Comparison of ENCODE assay signal across 10 cellular contexts in the genomic region with DNA sequence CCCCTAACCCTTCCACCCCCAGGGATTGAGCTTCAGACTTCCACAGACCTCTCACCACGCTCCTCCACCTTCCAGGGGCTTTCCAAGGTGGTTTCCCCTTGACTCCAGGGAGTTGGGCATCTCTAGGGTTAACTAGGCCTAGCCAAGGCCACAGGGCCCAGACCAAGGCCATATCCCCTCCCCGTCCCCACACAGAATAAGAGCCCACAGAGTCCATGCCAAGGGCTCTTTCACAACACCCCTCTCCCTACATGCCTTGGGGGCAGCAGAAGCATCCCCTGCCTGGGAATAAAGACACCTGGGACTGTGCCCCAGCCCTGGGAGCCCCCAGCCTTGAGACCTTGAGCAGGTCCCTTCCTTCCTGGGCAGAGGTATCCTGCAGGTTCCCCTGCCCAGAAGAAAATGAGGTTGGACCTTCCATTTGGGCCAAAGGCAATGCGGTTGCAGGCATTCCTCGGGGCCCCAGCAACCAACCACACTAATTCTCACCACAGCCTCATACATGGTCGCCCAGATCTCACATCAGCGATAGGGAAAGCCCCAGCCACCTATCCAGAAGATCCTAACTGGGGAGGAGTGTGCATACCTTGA. TPM values are rescaled to one million over a fixed set of nuclear protein-coding genes. Genes with fewer than 3 reads are reported as not detected.
A peak's percentile ranks its signal among the peaks of the same experiment; 100 is the strongest.
DNase-seq lines count a peak whose midpoint lies in the region; ATAC-seq, FAIRE-seq and TF ChIP-seq lines count a peak whose summit lies in the region.
"Had no signal": no experiment of that assay in that cellular context is flagged by ENCODE, and none has a peak within 500 bp of the region (broad histone marks: within the 10 kb centered on the region; RNA-seq: fewer than 3 reads in every experiment).

No MANE protein-coding gene starts in this region.

- H3K4me3 ChIP-seq in BLaER1 treated with 17β-estradiol and CSF1 and Interleukin-3, amounts not matched to agents 10 nM and 100 nM, result peak overlapping the region in 7 of 10 experiments; percentile 12 to 91 (median 81); a peak in 7 of 20 replicates
- no peak overlapping the region for H3K4me3 ChIP-seq in astrocyte (ENCODE audit: insufficient read depth, low read depth, low read length)

- no peaks in the 10 kb centered on the region; a peak in 1 of 22 replicates for H3K36me3 ChIP-seq in BLaER1 treated with 17β-estradiol and CSF1 and Interleukin-3, amounts not matched to agents 10 nM and 100 nM
- H3K36me3 ChIP-seq in astrocyte (ENCODE audit: insufficient read depth, low read length), result no peaks in the 10 kb centered on the region
- H3K36me3 ChIP-seq: esophagus squamous epithelium had no signal

- no peak for ATAC-seq in HG03460 (IDR thresholded peaks at IDR 0.05; ENCODE audit: unreplicated experiment)
- ATAC-seq in HG03432 (IDR thresholded peaks at IDR 0.05; ENCODE audit: unreplicated experiment), result no peak
- ATAC-seq: activated CD4-positive, CD25-positive, alpha-beta regulatory T cell treated with anti-CD3 and anti-CD28 coated beads, Interleukin-2, amount 50 U/mL, for 24 hours had no signal

- H3K9me3 Mint-ChIP-seq in astrocyte (ENCODE audit: unreplicated experiment), result no peaks in the 10 kb centered on the region
- no peaks in the 10 kb centered on the region for H3K9me3 Mint-ChIP-seq in nephron

- no peaks in the 10 kb centered on the region for H3K79me2 ChIP-seq in astrocyte (ENCODE audit: insufficient read depth, low read length)

- H3K4me3 Mint-ChIP-seq in astrocyte (ENCODE audit: unreplicated experiment), result peak overlapping the region; percentile 87
- H3K4me3 Mint-ChIP-seq in nephron, result peak overlapping the region; percentile 78 to 85 (median 84)

- peaks cover 0 to 60% (median 30%) of the 10 kb centered on the region in 11 experiments; a peak in 15 of 22 replicates for H4K20me1 ChIP-seq in BLaER1 treated with 17β-estradiol and CSF1 and Interleukin-3, amounts not matched to agents 10 nM and 100 nM
- peaks cover 20% of the 10 kb centered on the region for H4K20me1 ChIP-seq in astrocyte (ENCODE audit: insufficient read depth, low read length)

- H3K9ac ChIP-seq in BLaER1 treated with 17β-estradiol and CSF1 and Interleukin-3, amounts not matched to agents 10 nM and 100 nM, result no peak overlapping the region
- no peak overlapping the region for H3K9ac ChIP-seq in astrocyte (ENCODE audit: low read length)

- peak; percentile 48 for FAIRE-seq in GM18507 (lab: Jason Lieb, UNC)
- no peak for FAIRE-seq in astrocyte (lab: Jason Lieb, UNC)

- H3K27me3 Mint-ChIP-seq in astrocyte (ENCODE audit: low read depth, unreplicated experiment) (peaks cover 52% of the 10 kb centered on the region), nephron (ENCODE audit: low read depth) (peaks cover 48% of the 10 kb centered on the region)

- DNase-seq in GM18507 (ENCODE audit: extremely low spot score, insufficient read length, low read depth) (no peak), astrocyte (ENCODE audit: low read depth) (no peak), HUDEP-2 (lab: John Stamatoyannopoulos, UW; ENCODE audit: unreplicated experiment in 76 of 76) (no peak), NCI-H1930 (lab: John Stamatoyannopoulos, UW) (no peak)
- DNase-seq: esophagus squamous epithelium had no signal

- H3K27me3 ChIP-seq in BLaER1 treated with 17β-estradiol and CSF1 and Interleukin-3, amounts not matched to agents 10 nM and 100 nM, result peaks cover 16 to 32% (median 26%) of the 10 kb centered on the region in 11 experiments
- H3K27me3 ChIP-seq in astrocyte (ENCODE audit: insufficient read depth, low read length), result no peaks in the 10 kb centered on the region

- peak overlapping the region; percentile 99 to 100 (median 100) for H3K4me2 ChIP-seq in BLaER1 treated with 17β-estradiol and CSF1 and Interleukin-3, amounts not matched to agents 10 nM and 100 nM
- H3K4me2 ChIP-seq in astrocyte (ENCODE audit: low read length), result peak overlapping the region; percentile 99

- no peaks in the 10 kb centered on the region for H3K4me1 Mint-ChIP-seq in astrocyte (ENCODE audit: low read depth, unreplicated experiment)
- peaks cover 21% of the 10 kb centered on the region for H3K4me1 Mint-ChIP-seq in nephron

- H3K27ac Mint-ChIP-seq in astrocyte (ENCODE audit: unreplicated experiment) (peak overlapping the region; percentile 47), nephron (no peak overlapping the region)

- no peak for TF ChIP-seq CTCF in astrocyte (IDR thresholded peaks at IDR 0.05; ENCODE audit: insufficient read depth, low read depth, low read length)
- TF ChIP-seq CTCF in nephron (IDR thresholded peaks at IDR 0.05; ENCODE audit: unreplicated experiment in 3 of 3), result no peak

- H3K9me3 ChIP-seq in BLaER1 treated with 17β-estradiol and CSF1 and Interleukin-3, amounts not matched to agents 10 nM and 100 nM (replicated peaks in 1 of 11), result no peaks in the 10 kb centered on the region
- no peaks in the 10 kb centered on the region for H3K9me3 ChIP-seq in astrocyte (ENCODE audit: insufficient read depth, low read depth, low read length)
- H3K9me3 ChIP-seq: esophagus squamous epithelium had no signal

- H2AFZ ChIP-seq in astrocyte (ENCODE audit: low read depth, low read length), result no peak overlapping the region

- peaks cover 32 to 78% (median 69%) of the 10 kb centered on the region in 10 experiments for H3K4me1 ChIP-seq in BLaER1 treated with 17β-estradiol and CSF1 and Interleukin-3, amounts not matched to agents 10 nM and 100 nM
- H3K4me1 ChIP-seq in astrocyte (ENCODE audit: insufficient read depth, low read length), result peaks cover 10% of the 10 kb centered on the region

- no peak overlapping the region for H3K27ac ChIP-seq in BLaER1 treated with 17β-estradiol and CSF1 and Interleukin-3, amounts not matched to agents 10 nM and 100 nM
- no peak overlapping the region for H3K27ac ChIP-seq in astrocyte (ENCODE audit: low read depth, low read length)
- H3K27ac ChIP-seq: esophagus squamous epithelium had no signal

- H3K36me3 Mint-ChIP-seq in astrocyte (ENCODE audit: low read depth, unreplicated experiment) (peaks cover 2% of the 10 kb centered on the region), nephron (ENCODE audit: low read depth) (no peaks in the 10 kb centered on the region)

RNA-seq across cellular contexts. Expression of gene GDPD5, which starts 1.8 kb away (rescaled TPM):
- 6.7 and 9.4 TPM in 2 replicates for total RNA-seq in astrocyte

RNA-seq across cellular contexts. Expression of gene SERPINH1, which starts 38.1 kb away (rescaled TPM):
- 768 and 923 TPM in 2 replicates for total RNA-seq in astrocyte
